Comparison of ENCODE assay signal across 20 cellular contexts in genomic region chr13:65095118-65095517, GRCh38.
DNase-seq lines count a peak whose midpoint lies in the region; ATAC-seq, FAIRE-seq and TF ChIP-seq lines count a peak whose summit lies in the region.
"Had no signal": no experiment of that assay in that cellular context is flagged by ENCODE, and none has a peak within 500 bp of the region (broad histone marks: within the 10 kb centered on the region; RNA-seq: fewer than 3 reads in every experiment).

No MANE protein-coding gene starts in this region.

- peak in 1 of 2 experiments; percentile 92; a peak in 2 of 4 replicates for TF ChIP-seq EP300 in SK-N-SH (IDR thresholded peaks at IDR 0.05; ENCODE audit: borderline replicate concordance in 1 of 2, low read depth in 1 of 2, low read length in 1 of 2)

- CTCF ChIA-PET in SK-N-SH (lab: Yijun Ruan, JAX) = no interaction called here

- no peak overlapping the region for H3K9ac ChIP-seq in SK-N-SH

- FAIRE-seq in endometrium (lab: Jason Lieb, UNC) = peak; percentile 29
- FAIRE-seq: GM12878, HepG2, HTR-8/SVneo had no signal

- DNase-seq in AG10803 (ENCODE audit: low read depth) = peak; percentile 25
- peak; percentile 62 for DNase-seq in LNCaP clone FGC (ENCODE audit: low read depth)
- DNase-seq in SK-N-SH = peak; percentile 43
- DNase-seq in NCI-H2196 treated with DMSO at 0.1 percent for 48 hours (lab: John Stamatoyannopoulos, UW; ENCODE audit: unreplicated experiment) = no peak
- DNase-seq: 8988T; ACHN; CD4-positive, alpha-beta memory T cell; DND-41; GF-D8; H7 had no signal

- H2AFZ ChIP-seq in SK-N-SH (ENCODE audit: low read depth) = no peak overlapping the region
- H2AFZ ChIP-seq: GM23338 had no signal

- no peak overlapping the region for H3K4me3 ChIP-seq in AG10803 (ENCODE audit: low read length)
- H3K4me3 ChIP-seq in LNCaP clone FGC (ENCODE audit: low read depth, low read length) = no peak overlapping the region
- no peak overlapping the region for H3K4me3 ChIP-seq in SK-N-SH (ENCODE audit: low read depth in 2 of 2, low read length in 1 of 2)
- H3K4me3 ChIP-seq: GM12878, GM23338 had no signal

- H3K9me3 ChIP-seq in SK-N-SH = no peaks in the 10 kb centered on the region
- H3K9me3 ChIP-seq: BE2C had no signal

- 0 out of 2 replicates have a peak, but pooled peaks have one; percentile 3 for TF ChIP-seq RAD21 in SK-N-SH (IDR thresholded peaks at IDR 0.05; ENCODE audit: low read length)

- no peaks in the 10 kb centered on the region for H3K79me2 ChIP-seq in SK-N-SH (ENCODE audit: insufficient read depth)

- no peaks in the 10 kb centered on the region for H3F3A ChIP-seq in SK-N-SH (replicated peaks; ENCODE audit: insufficient read depth)

- H3K27ac ChIP-seq in SK-N-SH (ENCODE audit: low read depth in 2 of 2, low read length in 1 of 2) = peak overlapping the region in 1 of 2 experiments; percentile 90; a peak in 2 of 4 replicates
- H3K27ac ChIP-seq: C4-2B had no signal

- 53% methylated on average over 2 of the region's 2 CpGs for WGBS in SK-N-SH (ENCODE audit: low lambda C conversion rate)

- TF ChIP-seq CTCF in AG10803 (conservative IDR thresholded peaks at IDR 0.05; ENCODE audit: low read length) = no peak
- TF ChIP-seq CTCF in LNCaP clone FGC (IDR thresholded peaks at IDR 0.05; ENCODE audit: control insufficient read depth, extremely low read depth, insufficient read depth) = no peak
- no peak for TF ChIP-seq CTCF in SK-N-SH (IDR thresholded peaks at IDR 0.05)

- no peaks in the 10 kb centered on the region for H3K36me3 ChIP-seq in SK-N-SH (replicated peaks in 1 of 2; ENCODE audit: control insufficient read depth in 1 of 2, insufficient read depth in 2 of 2, low read length in 1 of 2)
- H3K36me3 ChIP-seq: BE2C had no signal

- H3K4me2 ChIP-seq in SK-N-SH = no peak overlapping the region
- H3K4me2 ChIP-seq: GM23338 had no signal

- H3K9me2 ChIP-seq in SK-N-SH = no peaks in the 10 kb centered on the region

- no peaks in the 10 kb centered on the region for H3K27me3 ChIP-seq in SK-N-SH (ENCODE audit: insufficient read depth)
- H3K27me3 ChIP-seq: BE2C had no signal

- no peaks in the 10 kb centered on the region for H4K20me1 ChIP-seq in SK-N-SH (ENCODE audit: insufficient read depth)

- POLR2A ChIA-PET in SK-N-SH (lab: Yijun Ruan, JAX) = no interaction called here

- TF ChIP-seq POLR2A in GM18505 (IDR thresholded peaks at IDR 0.05; ENCODE audit: borderline replicate concordance, extremely low read depth, insufficient read depth, insufficient read length) = no peak

- H3K4me1 ChIP-seq in SK-N-SH (ENCODE audit: control insufficient read depth in 1 of 2, insufficient read depth in 2 of 2, low read depth in 1 of 2, low read length in 1 of 2) = peaks cover 0 to 12% of the 10 kb centered on the region in 2 experiments; a peak in 2 of 4 replicates

- no peak for ATAC-seq in GM18505 (IDR thresholded peaks at IDR 0.05; ENCODE audit: unreplicated experiment)
- ATAC-seq in GM21447 (IDR thresholded peaks at IDR 0.05; ENCODE audit: unreplicated experiment) = no peak
- ATAC-seq in HG02970 (IDR thresholded peaks at IDR 0.05; ENCODE audit: low FRiP score, unreplicated experiment) = no peak
- ATAC-seq: GM12878, HepG2 had no signal

TF ChIP-seq in SK-N-SH, 30 proteins besides CTCF, POLR2A, EP300 and RAD21:
- TF ChIP-seq RCOR1 (IDR thresholded peaks at IDR 0.05; ENCODE audit: low read length) (peak; percentile 91), CHD2 (IDR thresholded peaks at IDR 0.05; ENCODE audit: low read length, partially characterized antibody) (peak; percentile 79), FOXJ3 (CRISPR knock-in tag; IDR thresholded peaks at IDR 0.05) (peak; percentile 78), POLR2AphosphoS5 (IDR thresholded peaks at IDR 0.05; ENCODE audit: low read depth, low read length) (0 out of 2 replicates have a peak, but pooled peaks have one; percentile 26), EZH2phosphoT487 (IDR thresholded peaks at IDR 0.05; ENCODE audit: borderline replicate concordance, low read depth) (no peak), SMC3 (IDR thresholded peaks at IDR 0.05; ENCODE audit: low read depth, low read length) (no peak), GATA2 (CRISPR knock-in tag; IDR thresholded peaks at IDR 0.05) (peak; percentile 77), RFX5 (IDR thresholded peaks at IDR 0.05; ENCODE audit: low read length) (no peak), TAF1 (IDR thresholded peaks at IDR 0.05; ENCODE audit: borderline replicate concordance, low read depth, low read length) (no peak), TCF12 (IDR thresholded peaks at IDR 0.05) (peak; percentile 45)
